ENCODE assay signal across 25 cellular contexts in the genomic region with DNA sequence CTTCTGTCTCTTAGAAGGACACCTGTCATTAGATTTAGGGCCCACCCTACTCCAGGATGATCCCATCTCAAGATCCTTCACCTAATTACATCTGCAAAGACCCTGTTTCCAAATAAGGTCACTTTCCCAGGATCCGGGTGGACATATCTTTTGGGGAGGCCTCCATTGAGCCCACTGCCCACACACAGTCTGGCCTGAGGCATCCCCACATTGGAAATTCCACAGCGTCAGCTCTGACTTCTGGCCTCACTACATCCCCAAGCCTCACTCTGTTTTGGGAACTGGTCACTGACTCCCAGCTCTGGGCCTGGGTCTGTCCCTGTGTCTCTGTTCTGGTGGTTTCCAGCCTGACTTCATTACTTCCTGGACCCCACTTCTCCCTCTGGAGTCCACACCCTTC.
"Had no signal": no experiment of that assay in that cellular context is flagged by ENCODE, and none has a peak within 500 bp of the region (broad histone marks: within the 10 kb centered on the region; RNA-seq: fewer than 3 reads in every experiment).

No MANE protein-coding gene starts in this region.

- H3K4me1 Mint-ChIP-seq: activated CD4-positive, alpha-beta T cell treated with anti-CD3 and anti-CD28 coated beads, Interleukin-2, amount 10 ng/mL, durations not matched to agents 24 days and 14 days; activated naive CD4-positive, alpha-beta T cell treated with anti-CD3 and anti-CD28 coated beads, Interleukin-2, amount 50 U/mL, for 24 hours; activated naive CD8-positive, alpha-beta T cell treated with anti-CD3 and anti-CD28 coated beads, Interleukin-2, amount 10 ng/mL, durations not matched to agents 7 days and 5 days had no signal

- H3K27me3 Mint-ChIP-seq: activated CD4-positive, alpha-beta T cell treated with anti-CD3 and anti-CD28 coated beads, Interleukin-2, amount 10 ng/mL, durations not matched to agents 24 days and 14 days; activated CD8-positive, alpha-beta T cell treated with anti-CD3 and anti-CD28 coated beads for 36 hours; activated naive CD4-positive, alpha-beta T cell treated with anti-CD3 and anti-CD28 coated beads, Interleukin-2, amount 50 U/mL, for 24 hours; activated naive CD8-positive, alpha-beta T cell treated with anti-CD3 and anti-CD28 coated beads, Interleukin-2, amount 10 ng/mL, durations not matched to agents 7 days and 5 days had no signal

- H3K27ac Mint-ChIP-seq: activated CD4-positive, alpha-beta T cell treated with anti-CD3 and anti-CD28 coated beads, Interleukin-2, amount 10 ng/mL, durations not matched to agents 24 days and 14 days; activated CD8-positive, alpha-beta T cell treated with anti-CD3 and anti-CD28 coated beads for 36 hours; activated naive CD4-positive, alpha-beta T cell treated with anti-CD3 and anti-CD28 coated beads, Interleukin-2, amount 50 U/mL, for 24 hours; activated naive CD8-positive, alpha-beta T cell treated with anti-CD3 and anti-CD28 coated beads, Interleukin-2, amount 10 ng/mL, durations not matched to agents 7 days and 5 days; activated T-cell treated with anti-CD3 and anti-CD28 coated beads, Interleukin-2, amount 50 U/mL, for 24 hours; activated T-helper 2 cell treated with anti-CD3 and anti-CD28 coated beads, Interferon-gamma antibody, Interleukin-2, Interleukin-4, amounts not matched to agents 10 μg/mL and 5 μg/mL and 100 μg/mL, durations not matched to agents 14 hours and 24 hours and 36 hours; T-helper 1 cell treated with Interleukin-12 subunit alpha and Interleukin-12 subunit beta and Interleukin-4 antibody, amounts not matched to agents 30 μg/mL and 1 μg/mL, for 36 hours; T-helper 2 cell treated with Interferon-gamma antibody and Interleukin-4, amounts not matched to agents 5 μg/mL and 100 μg/mL, for 36 hours had no signal

- H3K9me3 Mint-ChIP-seq: activated CD4-positive, alpha-beta T cell treated with anti-CD3 and anti-CD28 coated beads, Interleukin-2, amount 10 ng/mL, durations not matched to agents 24 days and 14 days; activated CD8-positive, alpha-beta T cell treated with anti-CD3 and anti-CD28 coated beads for 36 hours; activated naive CD4-positive, alpha-beta T cell treated with anti-CD3 and anti-CD28 coated beads, Interleukin-2, amount 50 U/mL, for 24 hours; activated T-cell treated with anti-CD3 and anti-CD28 coated beads, Interleukin-2, amount 50 U/mL, for 24 hours; T-helper 1 cell treated with Interleukin-12 subunit alpha and Interleukin-12 subunit beta and Interleukin-4 antibody, amounts not matched to agents 30 μg/mL and 1 μg/mL, for 36 hours had no signal

- ATAC-seq: activated CD8-positive, alpha-beta T cell treated with anti-CD3 and anti-CD28 coated beads for 36 hours; Panc1 had no signal

- H3K36me3 Mint-ChIP-seq: activated naive CD4-positive, alpha-beta T cell treated with anti-CD3 and anti-CD28 coated beads, Interleukin-2, amount 50 U/mL, for 24 hours; activated naive CD8-positive, alpha-beta T cell treated with anti-CD3 and anti-CD28 coated beads, Interleukin-2, amount 10 ng/mL, durations not matched to agents 7 days and 5 days had no signal

- DNase-seq: activated CD4-positive, alpha-beta T cell treated with anti-CD3 and anti-CD28 coated beads, Interleukin-2, amount 50 U/mL, for 4 hours; activated CD8-positive, alpha-beta T cell treated with anti-CD3 and anti-CD28 coated beads for 36 hours; activated gamma-delta T cell; activated naive CD4-positive, alpha-beta T cell treated with Interleukin-2 at 50 U/mL for 16 hours; activated naive CD8-positive, alpha-beta T cell treated with anti-CD3 and anti-CD28 coated beads, Interleukin-2, amount 10 ng/mL, durations not matched to agents 7 days and 5 days; activated T-cell treated with anti-CD3 and anti-CD28 coated beads, Interleukin-2, amount 50 U/mL, for 24 hours; amygdala; Kasumi-1; KG1; MG63; NCI-H1048; NCI-H1105 treated with DMSO at 0.1 percent for 48 hours; NCI-H1436; NCI-H1694; NCI-H2029; NCI-H345; NCI-H524 treated with DMSO at 0.1 percent for 48 hours; SHP77 treated with DMSO at 0.1 percent for 48 hours; SK-N-SH had no signal

- H3K4me3 Mint-ChIP-seq: activated CD4-positive, alpha-beta T cell treated with anti-CD3 and anti-CD28 coated beads, Interleukin-2, amount 10 ng/mL, durations not matched to agents 24 days and 14 days; activated CD8-positive, alpha-beta T cell treated with anti-CD3 and anti-CD28 coated beads for 36 hours; activated naive CD4-positive, alpha-beta T cell treated with anti-CD3 and anti-CD28 coated beads, Interleukin-2, amount 50 U/mL, for 24 hours; activated naive CD8-positive, alpha-beta T cell treated with anti-CD3 and anti-CD28 coated beads, Interleukin-2, amount 10 ng/mL, durations not matched to agents 7 days and 5 days; activated T-cell treated with anti-CD3 and anti-CD28 coated beads, Interleukin-2, amount 50 U/mL, for 24 hours; T-helper 1 cell treated with Interleukin-12 subunit alpha and Interleukin-12 subunit beta and Interleukin-4 antibody, amounts not matched to agents 30 μg/mL and 1 μg/mL, for 36 hours; T-helper 2 cell treated with Interferon-gamma antibody and Interleukin-4, amounts not matched to agents 5 μg/mL and 100 μg/mL, for 36 hours had no signal
